ENCODE assay signal across 9 cellular contexts in genomic region chr1:20216574-20216973, GRCh38. TPM values are rescaled to one million over a fixed set of nuclear protein-coding genes. Genes with fewer than 3 reads are reported as not detected.
DNase-seq lines count a peak whose midpoint lies in the region; ATAC-seq and TF ChIP-seq lines count a peak whose summit lies in the region.
"Had no signal": no experiment of that assay in that cellular context is flagged by ENCODE, and none has a peak within 500 bp of the region (broad histone marks: within the 10 kb centered on the region; RNA-seq: fewer than 3 reads in every experiment).

No MANE protein-coding gene starts in this region.

- no peaks in the 10 kb centered on the region for H3K9me3 Mint-ChIP-seq in CD4-positive, alpha-beta T cell
- H3K9me3 Mint-ChIP-seq in activated T-helper 2 cell treated with anti-CD3 and anti-CD28 coated beads, Interferon-gamma antibody, Interleukin-2, Interleukin-4, amounts not matched to agents 10 μg/mL and 5 μg/mL and 100 μg/mL, durations not matched to agents 14 hours and 24 hours and 36 hours: no peaks in the 10 kb centered on the region

- H3K4me3 Mint-ChIP-seq in CD4-positive, alpha-beta T cell: no peak overlapping the region
- no peak overlapping the region for H3K4me3 Mint-ChIP-seq in activated T-helper 2 cell treated with anti-CD3 and anti-CD28 coated beads, Interferon-gamma antibody, Interleukin-2, Interleukin-4, amounts not matched to agents 10 μg/mL and 5 μg/mL and 100 μg/mL, durations not matched to agents 14 hours and 24 hours and 36 hours (ENCODE audit: low read depth)

- no peaks in the 10 kb centered on the region for H3K36me3 Mint-ChIP-seq in CD4-positive, alpha-beta T cell (ENCODE audit: low read depth)
- H3K36me3 Mint-ChIP-seq in activated T-helper 2 cell treated with anti-CD3 and anti-CD28 coated beads, Interferon-gamma antibody, Interleukin-2, Interleukin-4, amounts not matched to agents 10 μg/mL and 5 μg/mL and 100 μg/mL, durations not matched to agents 14 hours and 24 hours and 36 hours (ENCODE audit: low read depth): no peaks in the 10 kb centered on the region

- H3K27me3 ChIP-seq in CD4-positive, alpha-beta T cell (ENCODE audit: control insufficient read depth, insufficient read depth, low read length): peaks cover 18% of the 10 kb centered on the region
- H3K27me3 ChIP-seq in tibial nerve: peaks cover 0 to 72% of the 10 kb centered on the region in 2 donors

- H3K4me1 ChIP-seq in tibial nerve: peaks cover 0 to 11% (median 6%) of the 10 kb centered on the region in 4 donors
- H3K4me1 ChIP-seq: SJCRH30 had no signal

- WGBS in tibial nerve, 2 donors: 83 to 93% methylated on average over 1 of the region's 1 CpG

- no peaks in the 10 kb centered on the region for H3K9me3 ChIP-seq in CD4-positive, alpha-beta T cell (ENCODE audit: control insufficient read depth, low read length)
- no peaks in the 10 kb centered on the region for H3K9me3 ChIP-seq in tibial nerve
- H3K9me3 ChIP-seq: SJCRH30, thoracic aorta had no signal

- TF ChIP-seq POLR2A in tibial nerve (IDR thresholded peaks at IDR 0.05): no peak

- H3K4me3 ChIP-seq in tibial nerve: no peak overlapping the region
- H3K4me3 ChIP-seq: SJCRH30, thoracic aorta had no signal

- intact Hi-C loops in CD4-positive, alpha-beta T cell (cut with DNase I, micrococcal nuclease): loop anchor here in 1 of 2 experiments (10.0 kb wide), 1 partner anchor 428 kb away; no protein-coding TSS in a partner anchor
- intact Hi-C loops in activated T-helper 2 cell treated with anti-CD3 and anti-CD28 coated beads, Interferon-gamma antibody, Interleukin-2, Interleukin-4, amounts not matched to agents 10 μg/mL and 5 μg/mL and 100 μg/mL, durations not matched to agents 14 hours and 24 hours and 36 hours (cut with micrococcal nuclease): no loop called here

- H3K27ac Mint-ChIP-seq in CD4-positive, alpha-beta T cell: no peak overlapping the region
- no peak overlapping the region for H3K27ac Mint-ChIP-seq in activated T-helper 2 cell treated with anti-CD3 and anti-CD28 coated beads, Interferon-gamma antibody, Interleukin-2, Interleukin-4, amounts not matched to agents 10 μg/mL and 5 μg/mL and 100 μg/mL, durations not matched to agents 14 hours and 24 hours and 36 hours

- TF ChIP-seq CTCF in RWPE1 (conservative IDR thresholded peaks at IDR 0.05; ENCODE audit: low read depth) (0 out of 2 replicates have a peak, but pooled peaks have one; percentile 11), tibial nerve (IDR thresholded peaks at IDR 0.05) (peak in 1 of 5 experiments; percentile 7)
- no peak for TF ChIP-seq CTCF in CD4-positive, alpha-beta T cell (IDR thresholded peaks at IDR 0.05)

- DNase-seq in GM03348 (ENCODE audit: low spot score) (peak; percentile 27), RWPE1 (ENCODE audit: low spot score) (no peak), germinal center (ENCODE audit: low spot score) (peak; percentile 44), tibial nerve (ENCODE audit: low spot score in 2 of 2) (no peak)
- no peak for DNase-seq in CD4-positive, alpha-beta T cell
- DNase-seq in activated T-helper 2 cell treated with anti-CD3 and anti-CD28 coated beads, Interferon-gamma antibody, Interleukin-2, Interleukin-4, amounts not matched to agents 10 μg/mL and 5 μg/mL and 100 μg/mL, durations not matched to agents 14 hours and 24 hours and 36 hours (ENCODE audit: low spot score): no peak

- H3K27me3 Mint-ChIP-seq in CD4-positive, alpha-beta T cell: peaks cover 49% of the 10 kb centered on the region
- peaks cover 39% of the 10 kb centered on the region for H3K27me3 Mint-ChIP-seq in activated T-helper 2 cell treated with anti-CD3 and anti-CD28 coated beads, Interferon-gamma antibody, Interleukin-2, Interleukin-4, amounts not matched to agents 10 μg/mL and 5 μg/mL and 100 μg/mL, durations not matched to agents 14 hours and 24 hours and 36 hours (ENCODE audit: low read depth)

- POLR2A ChIA-PET in RWPE1 (lab: Yijun Ruan, JAX; ENCODE audit: low non-redundant PET): interaction anchor here (0.6 kb wide), 1 partner anchor 231 kb away, joined by 3 read pairs; no protein-coding TSS in a partner anchor
- POLR2A ChIA-PET in CD4-positive, alpha-beta T cell (lab: Charles Lee): no interaction called here

- H3K27ac ChIP-seq in RWPE1: no peak overlapping the region
- H3K27ac ChIP-seq in CD4-positive, alpha-beta T cell (ENCODE audit: low read depth, low read length): no peak overlapping the region
- H3K27ac ChIP-seq in tibial nerve: no peak overlapping the region
- H3K27ac ChIP-seq: SJCRH30, thoracic aorta had no signal

- ATAC-seq in HG02981 (IDR thresholded peaks at IDR 0.05; ENCODE audit: unreplicated experiment): peak; percentile 57
- no peak for ATAC-seq in CD4-positive, alpha-beta T cell (ENCODE audit: poor library complexity)

- CTCF ChIA-PET in RWPE1 (lab: Yijun Ruan, JAX): interaction anchor here (0.6 to 2.2 kb wide), 8 partner anchors 22 to 432 kb away, joined by 3 to 16 read pairs (median 3); no protein-coding TSS in a partner anchor
- CTCF ChIA-PET in CD4-positive, alpha-beta T cell (lab: Charles Lee): no interaction called here

- no peaks in the 10 kb centered on the region for H3K4me1 Mint-ChIP-seq in CD4-positive, alpha-beta T cell (ENCODE audit: low read depth)
- H3K4me1 Mint-ChIP-seq in activated T-helper 2 cell treated with anti-CD3 and anti-CD28 coated beads, Interferon-gamma antibody, Interleukin-2, Interleukin-4, amounts not matched to agents 10 μg/mL and 5 μg/mL and 100 μg/mL, durations not matched to agents 14 hours and 24 hours and 36 hours (ENCODE audit: low read depth): peaks cover 8% of the 10 kb centered on the region

- TF ChIP-seq EP300 in tibial nerve (IDR thresholded peaks at IDR 0.05): no peak

- no peaks in the 10 kb centered on the region for H3K36me3 ChIP-seq in tibial nerve
- H3K36me3 ChIP-seq: SJCRH30, thoracic aorta had no signal

RNA-seq across cellular contexts. Expression of gene PLA2G2C, which starts 30.3 kb away (rescaled TPM):
- not detected for total RNA-seq in CD4-positive, alpha-beta T cell
- total RNA-seq in tibial nerve: not detected
- 0.30 TPM in 1 of 2 replicates, not detected in the other for total RNA-seq in activated T-helper 2 cell treated with anti-CD3 and anti-CD28 coated beads, Interferon-gamma antibody, Interleukin-2, Interleukin-4, amounts not matched to agents 10 μg/mL and 5 μg/mL and 100 μg/mL, durations not matched to agents 14 hours and 24 hours and 36 hours
- total RNA-seq: SJCRH30, thoracic aorta had no signal

RNA-seq across cellular contexts. Expression of gene UBXN10, which starts 30.7 kb away (rescaled TPM):
- under 1 TPM; 0.22 to 0.44 TPM for total RNA-seq in CD4-positive, alpha-beta T cell
- under 1 TPM; under 0.01 to 0.84 (median 0.41) TPM for total RNA-seq in tibial nerve
- 0.32 and 0.39 TPM in 2 replicates for total RNA-seq in activated T-helper 2 cell treated with anti-CD3 and anti-CD28 coated beads, Interferon-gamma antibody, Interleukin-2, Interleukin-4, amounts not matched to agents 10 μg/mL and 5 μg/mL and 100 μg/mL, durations not matched to agents 14 hours and 24 hours and 36 hours
- total RNA-seq: SJCRH30 had no signal

Comparison
In these comparisons a context has a peak if more than half of its experiments do, and no peak if none do; other contexts are left out.
1. DNase-seq: peak in GM03348 (single experiment) and germinal center (single experiment); none in RWPE1 (single experiment), CD4-positive, alpha-beta T cell (0 of 10), tibial nerve (0 of 2) and activated T-helper 2 cell treated with anti-CD3 and anti-CD28 coated beads, Interferon-gamma antibody, Interleukin-2, Interleukin-4, amounts not matched to agents 10 μg/mL and 5 μg/mL and 100 μg/mL, durations not matched to agents 14 hours and 24 hours and 36 hours (single experiment).